Comparison of ENCODE assay signal across 10 cellular contexts in the genomic region with DNA sequence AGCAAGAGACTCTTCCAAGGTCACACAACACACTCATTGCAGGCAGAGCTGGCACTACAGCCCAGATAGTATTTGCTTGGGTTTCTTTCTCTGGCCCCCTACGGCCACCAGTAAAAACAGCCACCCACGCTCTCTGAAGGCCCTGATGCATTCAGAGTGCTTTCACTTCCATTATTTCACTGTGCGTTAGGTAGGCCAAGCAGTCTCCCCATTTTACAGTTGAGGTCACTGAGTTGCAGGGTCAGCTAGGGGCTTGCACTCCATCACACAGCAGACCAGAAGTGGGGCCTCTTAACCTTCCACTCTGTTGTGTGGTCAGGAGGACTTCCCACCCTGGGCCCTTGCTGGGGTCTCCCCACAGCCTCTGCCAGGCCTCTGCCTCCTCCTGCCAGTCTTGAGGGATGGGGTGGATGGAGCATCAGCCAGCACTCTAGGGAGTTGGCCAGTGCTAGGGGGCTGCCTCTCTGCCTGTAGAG. TPM values are rescaled to one million over a fixed set of nuclear protein-coding genes. Genes with fewer than 3 reads are reported as not detected.
DNase-seq lines count a peak whose midpoint lies in the region; ATAC-seq lines count a peak whose summit lies in the region.
"Had no signal": no experiment of that assay in that cellular context is flagged by ENCODE, and none has a peak within 500 bp of the region (broad histone marks: within the 10 kb centered on the region; RNA-seq: fewer than 3 reads in every experiment).

No MANE protein-coding gene starts in this region.

- H3K36me3 Mint-ChIP-seq in activated CD4-positive, alpha-beta T cell treated with anti-CD3 and anti-CD28 coated beads, Interleukin-2, amount 10 ng/mL, durations not matched to agents 7 days and 5 days (ENCODE audit: low read depth) = no peaks in the 10 kb centered on the region
- peaks cover 58% of the 10 kb centered on the region for H3K36me3 Mint-ChIP-seq in activated T-cell treated with anti-CD3 and anti-CD28 coated beads, Interleukin-2, amount 50 U/mL, for 24 hours (ENCODE audit: low read depth)

- CTCF ChIA-PET in activated CD4-positive, alpha-beta T cell treated with anti-CD3 and anti-CD28 coated beads, Interleukin-2, amount 10 ng/mL, durations not matched to agents 7 days and 5 days (lab: Charles Lee) = interaction anchor here (0.7 to 1.7 kb wide), 5 partner anchors 9 to 54 kb away, joined by 3 to 6 read pairs (median 3); no protein-coding TSS in a partner anchor

- POLR2A ChIA-PET in activated CD4-positive, alpha-beta T cell treated with anti-CD3 and anti-CD28 coated beads, Interleukin-2, amount 10 ng/mL, durations not matched to agents 7 days and 5 days (lab: Charles Lee) = interaction anchor here (1.1 kb wide), 1 partner anchor 13 kb away, joined by 3 read pairs; no protein-coding TSS in a partner anchor

- no peak for DNase-seq in activated CD4-positive, alpha-beta T cell treated with anti-CD3 and anti-CD28 coated beads, Interleukin-2, amount 10 ng/mL, durations not matched to agents 7 days and 5 days
- DNase-seq in activated CD4-positive, alpha-beta T cell treated with anti-CD3 and anti-CD28 coated beads for 4 hours = no peak
- DNase-seq in activated T-cell treated with anti-CD3 and anti-CD28 coated beads, Interleukin-2, amount 50 U/mL, for 24 hours = peak; percentile 47
- peak; percentile 43 for DNase-seq in stimulated activated naive CD8-positive, alpha-beta T cell treated with anti-CD3 and anti-CD28 coated beads, Interleukin-15, Interleukin-2, amounts not matched to agents 100 U/mL and 50 U/mL, for 24 hours
- DNase-seq in GOT3 (lab: John Stamatoyannopoulos, UW) = no peak
- no peak for DNase-seq in NCI-H187 treated with DMSO at 0.1 percent for 48 hours (lab: John Stamatoyannopoulos, UW)
- DNase-seq: NCI-H1694 treated with DMSO at 0.1 percent for 48 hours had no signal

- peak overlapping the region; percentile 93 for H3K27ac Mint-ChIP-seq in activated CD4-positive, alpha-beta T cell treated with anti-CD3 and anti-CD28 coated beads, Interleukin-2, amount 10 ng/mL, durations not matched to agents 7 days and 5 days
- H3K27ac Mint-ChIP-seq in activated T-cell treated with anti-CD3 and anti-CD28 coated beads, Interleukin-2, amount 50 U/mL, for 24 hours = peak overlapping the region; percentile 96

- H3K4me1 Mint-ChIP-seq in activated CD4-positive, alpha-beta T cell treated with anti-CD3 and anti-CD28 coated beads, Interleukin-2, amount 10 ng/mL, durations not matched to agents 7 days and 5 days = peaks cover 64% of the 10 kb centered on the region
- H3K4me1 Mint-ChIP-seq in activated T-cell treated with anti-CD3 and anti-CD28 coated beads, Interleukin-2, amount 50 U/mL, for 24 hours (ENCODE audit: low read depth) = peaks cover 70% of the 10 kb centered on the region

- peak; percentile 42 for ATAC-seq in HG02798 (IDR thresholded peaks at IDR 0.05; ENCODE audit: poor library complexity, unreplicated experiment)
- ATAC-seq in stimulated activated naive CD8-positive, alpha-beta T cell treated with anti-CD3 and anti-CD28 coated beads, Interleukin-15, Interleukin-2, amounts not matched to agents 100 U/mL and 50 U/mL, for 24 hours = peak; percentile 30
- no peak for ATAC-seq in GM19455 (IDR thresholded peaks at IDR 0.05; ENCODE audit: unreplicated experiment)
- ATAC-seq: left lung had no signal

- peak overlapping the region; percentile 91 for H3K4me3 Mint-ChIP-seq in activated CD4-positive, alpha-beta T cell treated with anti-CD3 and anti-CD28 coated beads, Interleukin-2, amount 10 ng/mL, durations not matched to agents 7 days and 5 days
- peak overlapping the region; percentile 96 for H3K4me3 Mint-ChIP-seq in activated T-cell treated with anti-CD3 and anti-CD28 coated beads, Interleukin-2, amount 50 U/mL, for 24 hours

- no peaks in the 10 kb centered on the region for H3K9me3 Mint-ChIP-seq in activated CD4-positive, alpha-beta T cell treated with anti-CD3 and anti-CD28 coated beads, Interleukin-2, amount 10 ng/mL, durations not matched to agents 7 days and 5 days
- no peaks in the 10 kb centered on the region for H3K9me3 Mint-ChIP-seq in activated T-cell treated with anti-CD3 and anti-CD28 coated beads, Interleukin-2, amount 50 U/mL, for 24 hours

- H3K27me3 Mint-ChIP-seq in activated CD4-positive, alpha-beta T cell treated with anti-CD3 and anti-CD28 coated beads, Interleukin-2, amount 10 ng/mL, durations not matched to agents 7 days and 5 days = peaks cover 1% of the 10 kb centered on the region
- no peaks in the 10 kb centered on the region for H3K27me3 Mint-ChIP-seq in activated T-cell treated with anti-CD3 and anti-CD28 coated beads, Interleukin-2, amount 50 U/mL, for 24 hours

RNA-seq across cellular contexts. Expression of a gene that starts 2.5 kb away (rescaled TPM):
- 10 to 100 TPM; 13.8 to 16.0 TPM for total RNA-seq in activated CD4-positive, alpha-beta T cell treated with anti-CD3 and anti-CD28 coated beads, Interleukin-2, amount 10 ng/mL, durations not matched to agents 7 days and 5 days

RNA-seq across cellular contexts. Expression of a gene that starts 41.6 kb away (rescaled TPM):
- total RNA-seq in activated CD4-positive, alpha-beta T cell treated with anti-CD3 and anti-CD28 coated beads, Interleukin-2, amount 10 ng/mL, durations not matched to agents 7 days and 5 days = 1 to 10 TPM; 2.5 to 3.0 TPM

Comparison
In these comparisons a context has a peak if more than half of its experiments do, and no peak if none do; other contexts are left out.
1. DNase-seq: peak in activated T-cell treated with anti-CD3 and anti-CD28 coated beads, Interleukin-2, amount 50 U/mL, for 24 hours (single experiment) and stimulated activated naive CD8-positive, alpha-beta T cell treated with anti-CD3 and anti-CD28 coated beads, Interleukin-15, Interleukin-2, amounts not matched to agents 100 U/mL and 50 U/mL, for 24 hours (single experiment); none in activated CD4-positive, alpha-beta T cell treated with anti-CD3 and anti-CD28 coated beads, Interleukin-2, amount 10 ng/mL, durations not matched to agents 7 days and 5 days (single experiment), activated CD4-positive, alpha-beta T cell treated with anti-CD3 and anti-CD28 coated beads for 4 hours (0 of 2), GOT3 (single experiment) and NCI-H187 treated with DMSO at 0.1 percent for 48 hours (single experiment).